1 cellular context compared by ENCODE assay signal in the genomic region with DNA sequence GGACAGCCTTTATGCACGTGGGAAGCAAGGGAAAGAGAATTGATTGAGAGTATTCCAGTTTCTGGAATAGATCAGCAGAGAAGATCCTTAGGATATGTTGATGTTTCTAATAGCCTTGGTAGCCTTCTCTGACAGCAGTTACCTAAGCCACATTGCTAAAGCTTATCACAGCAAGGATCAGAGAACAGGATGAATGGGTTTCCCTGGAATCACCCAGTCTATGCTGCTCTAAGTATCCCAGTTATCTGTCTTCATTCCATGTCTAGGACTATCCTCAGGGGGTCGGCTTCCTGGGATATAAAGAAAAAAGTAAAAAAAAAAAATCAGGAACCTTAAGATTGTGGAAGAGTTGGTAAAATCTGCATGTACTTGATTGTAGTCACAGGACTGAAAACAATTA.
TF ChIP-seq lines count a peak whose summit lies in the region.

No MANE protein-coding gene starts in this region.

TF ChIP-seq in SK-N-SH, 30 proteins besides CTCF, POLR2A, EP300 and RAD21 (continued from another document):
- TF ChIP-seq, protein P1, sequence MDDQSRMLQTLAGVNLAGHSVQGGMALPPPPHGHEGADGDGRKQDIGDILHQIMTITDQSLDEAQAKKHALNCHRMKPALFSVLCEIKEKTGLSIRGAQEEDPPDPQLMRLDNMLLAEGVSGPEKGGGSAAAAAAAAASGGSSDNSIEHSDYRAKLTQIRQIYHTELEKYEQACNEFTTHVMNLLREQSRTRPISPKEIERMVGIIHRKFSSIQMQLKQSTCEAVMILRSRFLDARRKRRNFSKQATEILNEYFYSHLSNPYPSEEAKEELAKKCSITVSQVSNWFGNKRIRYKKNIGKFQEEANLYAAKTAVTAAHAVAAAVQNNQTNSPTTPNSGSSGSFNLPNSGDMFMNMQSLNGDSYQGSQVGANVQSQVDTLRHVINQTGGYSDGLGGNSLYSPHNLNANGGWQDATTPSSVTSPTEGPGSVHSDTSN (IDR thresholded peaks at IDR 0.05), result peak; percentile 47
